8 cellular contexts compared by ENCODE assay signal in the genomic region with DNA sequence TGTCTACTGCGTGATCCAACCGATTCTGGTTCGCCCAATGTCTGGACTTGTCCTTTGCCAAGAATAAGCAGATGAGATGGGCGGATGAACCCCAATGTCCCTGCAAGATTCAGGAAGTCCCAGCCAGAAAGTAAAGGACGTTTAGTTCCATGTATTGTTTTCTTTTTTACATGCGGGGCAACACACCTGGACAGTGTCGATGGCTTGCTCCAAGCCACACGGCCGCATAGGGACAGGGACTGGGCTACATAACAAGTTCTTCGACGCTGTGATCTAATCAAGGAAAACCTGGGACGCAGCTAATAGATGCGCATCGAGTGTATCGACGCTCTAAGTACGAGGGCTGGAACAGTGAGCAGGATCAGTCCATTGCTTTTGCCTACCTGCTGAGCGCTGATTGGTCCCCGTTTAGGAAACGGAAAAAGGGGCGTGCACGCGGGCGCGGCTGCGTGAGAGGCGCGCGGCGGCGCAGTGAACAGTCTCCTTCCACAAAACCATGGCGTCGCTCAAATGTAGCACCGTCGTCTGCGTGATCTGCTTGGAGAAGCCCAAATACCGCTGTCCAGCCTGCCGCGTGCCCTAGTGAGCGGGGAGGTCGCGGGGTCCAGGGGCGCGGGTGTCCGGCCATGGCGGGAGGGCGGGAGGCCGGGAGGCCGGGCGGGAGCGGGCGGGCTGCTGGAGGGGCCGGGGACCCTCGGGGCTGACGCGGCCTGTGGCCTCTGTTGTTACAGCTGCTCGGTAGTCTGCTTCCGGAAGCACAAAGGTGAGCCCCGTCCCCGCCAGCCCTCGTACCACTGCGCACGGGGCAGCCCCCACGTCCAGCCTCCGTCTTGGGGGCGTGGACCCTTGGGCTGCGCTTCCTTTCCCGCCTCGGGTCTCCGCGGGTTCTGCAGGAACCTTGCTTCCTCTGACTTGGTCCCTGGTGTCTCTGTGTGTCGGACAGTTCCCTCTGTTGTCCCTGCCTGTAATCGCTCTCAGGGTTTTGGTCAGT. TPM values are rescaled to one million over a fixed set of nuclear protein-coding genes. Genes with fewer than 3 reads are reported as not detected.
DNase-seq lines count a peak whose midpoint lies in the region; ATAC-seq and TF ChIP-seq lines count a peak whose summit lies in the region.

ZNHIT3 (plus strand) TSS at position 478 of the 991 bp plus-strand sequence; CDS start at position 497, 19 bp downstream.

- peak; percentile 93 for DNase-seq in Daoy (ENCODE audit: low read depth)
- peak; percentile 94 for DNase-seq in H4 (ENCODE audit: low spot score)
- peak; percentile 96 for DNase-seq in LNCaP clone FGC (ENCODE audit: low read depth)
- peak; percentile 95 for DNase-seq in RPMI8226
- peak; percentile 76 to 81 for DNase-seq in activated T-helper 1 cell treated with anti-CD3 and anti-CD28 coated beads, Interleukin-2, amount 50 U/mL, for 16 hours (ENCODE audit: low read depth in 1 of 2, low spot score in 1 of 2)
- peak; percentile 94 for DNase-seq in fibroblast of mammary gland (ENCODE audit: low read depth)
- DNase-seq in naive thymus-derived CD8-positive, alpha-beta T cell, result peak; percentile 80 to 94 (median 88)
- peak; percentile 88 for DNase-seq in stimulated activated naive B cell treated with anti-CD40 and anti-IgM and Interleukin-4, amounts not matched to agents 10 μg/mL and 1 μg/mL and 100 μg/mL, for 72 hours

- peaks cover 31 to 68% (median 61%) of the 10 kb centered on the region in 4 donors for H3K4me1 Mint-ChIP-seq in naive thymus-derived CD8-positive, alpha-beta T cell
- H3K4me1 Mint-ChIP-seq in stimulated activated naive B cell treated with anti-CD40 and anti-IgM and Interleukin-4, amounts not matched to agents 10 μg/mL and 1 μg/mL and 100 μg/mL, for 72 hours, result peaks cover 31 to 70% of the 10 kb centered on the region in 2 donors

- H3K9me3 Mint-ChIP-seq in naive thymus-derived CD8-positive, alpha-beta T cell, result no peaks in the 10 kb centered on the region
- H3K9me3 Mint-ChIP-seq in stimulated activated naive B cell treated with anti-CD40 and anti-IgM and Interleukin-4, amounts not matched to agents 10 μg/mL and 1 μg/mL and 100 μg/mL, for 72 hours, result no peaks in the 10 kb centered on the region

- H3K4me3 ChIP-seq in LNCaP clone FGC (ENCODE audit: low read depth, low read length) (peak within 1 kb of the TSS; percentile 95), fibroblast of mammary gland (ENCODE audit: control insufficient read depth, low read depth, low read length) (peak within 1 kb of the TSS; percentile 85)

- peak within 1 kb of the TSS; percentile 94 to 100 (median 99) for H3K4me3 Mint-ChIP-seq in naive thymus-derived CD8-positive, alpha-beta T cell
- H3K4me3 Mint-ChIP-seq in stimulated activated naive B cell treated with anti-CD40 and anti-IgM and Interleukin-4, amounts not matched to agents 10 μg/mL and 1 μg/mL and 100 μg/mL, for 72 hours, result peak within 1 kb of the TSS; percentile 98 to 100

- peaks cover under 1 to 24% (median 4%) of the 10 kb centered on the region in 3 donors for H3K36me3 Mint-ChIP-seq in naive thymus-derived CD8-positive, alpha-beta T cell
- peaks cover 20 to 22% of the 10 kb centered on the region in 2 donors for H3K36me3 Mint-ChIP-seq in stimulated activated naive B cell treated with anti-CD40 and anti-IgM and Interleukin-4, amounts not matched to agents 10 μg/mL and 1 μg/mL and 100 μg/mL, for 72 hours

- ATAC-seq in naive thymus-derived CD8-positive, alpha-beta T cell, result peak; percentile 90 to 97
- ATAC-seq in stimulated activated naive B cell treated with anti-CD40 and anti-IgM and Interleukin-4, amounts not matched to agents 10 μg/mL and 1 μg/mL and 100 μg/mL, for 72 hours (replicated peaks), result peak; percentile 89 to 93

- TF ChIP-seq CTCF in LNCaP clone FGC (IDR thresholded peaks at IDR 0.05; ENCODE audit: control insufficient read depth, extremely low read depth, insufficient read depth), result 0 out of 2 replicates have a peak, but pooled peaks have one; percentile 4
- TF ChIP-seq CTCF in fibroblast of mammary gland (conservative IDR thresholded peaks at IDR 0.05; ENCODE audit: control insufficient read depth, insufficient read depth, low read depth, low read length), result no peak

- peak within 1 kb of the TSS; percentile 96 to 100 (median 99) for H3K27ac Mint-ChIP-seq in naive thymus-derived CD8-positive, alpha-beta T cell
- peak within 1 kb of the TSS; percentile 99 for H3K27ac Mint-ChIP-seq in stimulated activated naive B cell treated with anti-CD40 and anti-IgM and Interleukin-4, amounts not matched to agents 10 μg/mL and 1 μg/mL and 100 μg/mL, for 72 hours

- peaks cover 2 to 12% (median 10%) of the 10 kb centered on the region in 5 donors for H3K27me3 Mint-ChIP-seq in naive thymus-derived CD8-positive, alpha-beta T cell
- peaks cover 14 to 22% of the 10 kb centered on the region in 2 donors for H3K27me3 Mint-ChIP-seq in stimulated activated naive B cell treated with anti-CD40 and anti-IgM and Interleukin-4, amounts not matched to agents 10 μg/mL and 1 μg/mL and 100 μg/mL, for 72 hours

- POLR2A ChIA-PET in naive thymus-derived CD8-positive, alpha-beta T cell (lab: Charles Lee), result interaction anchor here (0.8 to 3.1 kb wide), 7 partner anchors 17 to 543 kb away, joined by 3 to 18 read pairs (median 3); partner anchors contain the start of genes AATF, LYZL6, MRM1 and MYO19

RNA-seq across cellular contexts. Expression of gene ZNHIT3, which starts in this region (rescaled TPM):
- total RNA-seq in Daoy (2014; rRNA removed; shearing (Covaris generic)), result 56.0 and 61.0 TPM in 2 replicates
- 44.9 and 62.0 TPM in 2 replicates for total RNA-seq in H4 (2014; rRNA removed; shearing (Covaris generic))
- total RNA-seq in naive thymus-derived CD8-positive, alpha-beta T cell, result 10 to 100 TPM; 70.0 to 71.6 TPM
- 10 to 100 TPM; 89.1 to 98.8 (median 91.2) TPM for polyA plus RNA-seq in naive thymus-derived CD8-positive, alpha-beta T cell

Comparison
In these comparisons a context has a peak if more than half of its experiments do, and no peak if none do; other contexts are left out.
1. Peak in every context shown above with its lines: DNase-seq, ATAC-seq and H3K4me3 ChIP-seq.